Comparison of ENCODE assay signal across 34 cellular contexts in genomic region chr12:125336246-125336645, GRCh38.
"Had no signal": no experiment of that assay in that cellular context is flagged by ENCODE, and none has a peak within 500 bp of the region (broad histone marks: within the 10 kb centered on the region; RNA-seq: fewer than 3 reads in every experiment).

No MANE protein-coding gene starts in this region.

- H3K27me3 ChIP-seq: adrenal gland, ascending aorta, body of pancreas, brain microvascular endothelial cell, breast epithelium, cardiac muscle cell had no signal

- H3K36me3 ChIP-seq: adrenal gland, ascending aorta, brain microvascular endothelial cell, breast epithelium, cardiac muscle cell had no signal

- H3K9me3 ChIP-seq: adrenal gland, ascending aorta, body of pancreas, breast epithelium had no signal

- FAIRE-seq: astrocyte, bronchial epithelial cell had no signal

- ATAC-seq: activated naive CD4-positive, alpha-beta T cell treated with anti-CD3 and anti-CD28 coated beads, Interleukin-2, amount 50 U/mL, for 72 hours; activated naive CD8-positive, alpha-beta T cell treated with anti-CD3 and anti-CD28 coated beads, Interleukin-2, amount 50 U/mL, for 24 hours; activated T-cell treated with anti-CD3 and anti-CD28 coated beads, Interleukin-2, amount 50 U/mL, for 4 hours; activated T-cell treated with anti-CD3 and anti-CD28 coated beads, Interleukin-2, amount 50 U/mL, for 72 hours; activated T-helper 17 cell treated with anti-CD3 and anti-CD28 coated beads, Interleukin-2, amount 50 U/mL, for 72 hours; body of pancreas had no signal

- H3K27ac ChIP-seq: adrenal gland, ascending aorta, body of pancreas, brain microvascular endothelial cell, breast epithelium, cardiac muscle cell had no signal

- H3K4me3 ChIP-seq: adrenal gland, ascending aorta, body of pancreas, breast epithelium, cardiac muscle cell had no signal

- H3K4me1 ChIP-seq: ascending aorta had no signal

- DNase-seq: activated effector memory CD4-positive, alpha-beta T cell treated with anti-CD3 and anti-CD28 coated beads, Interleukin-2, amount 50 U/mL, for 16 hours; activated effector memory CD4-positive, alpha-beta T cell treated with Interleukin-2 at 50 U/mL for 16 hours; activated gamma-delta T cell; activated gamma-delta T cell treated with Interleukin-2 at 50 U/mL for 16 hours; activated naive CD4-positive, alpha-beta T cell; activated naive CD4-positive, alpha-beta T cell treated with anti-CD3 and anti-CD28 coated beads for 36 hours; activated naive CD4-positive, alpha-beta T cell treated with anti-CD3 and anti-CD28 coated beads, Interleukin-2, amount 10 ng/mL, durations not matched to agents 7 days and 5 days; activated naive CD4-positive, alpha-beta T cell treated with anti-CD3 and anti-CD28 coated beads, Interleukin-2, amount 50 U/mL, for 16 hours; activated naive CD4-positive, alpha-beta T cell treated with Interleukin-2 at 50 U/mL for 16 hours; activated naive CD8-positive, alpha-beta T cell treated with anti-CD3 and anti-CD28 coated beads for 36 hours; activated naive CD8-positive, alpha-beta T cell treated with anti-CD3 and anti-CD28 coated beads, Interleukin-2, amount 10 ng/mL, durations not matched to agents 7 days and 5 days; activated naive CD8-positive, alpha-beta T cell treated with anti-CD3 and anti-CD28 coated beads, Interleukin-2, amount 50 U/mL, for 24 hours; activated T-cell treated with anti-CD3 and anti-CD28 coated beads, Interleukin-2, amount 50 U/mL, for 1 hour; activated T-cell treated with anti-CD3 and anti-CD28 coated beads, Interleukin-2, amount 50 U/mL, for 24 hours; activated T-cell treated with anti-CD3 and anti-CD28 coated beads, Interleukin-2, amount 50 U/mL, for 4 hours; activated T-cell treated with anti-CD3 and anti-CD28 coated beads, Interleukin-2, amount 50 U/mL, for 48 hours; activated T-cell treated with anti-CD3 and anti-CD28 coated beads, Interleukin-2, amount 50 U/mL, for 72 hours; adrenal gland; amniotic stem cell; amygdala; anterior cingulate cortex; aorta; body of pancreas; brain microvascular endothelial cell; caudate nucleus; central memory CD4-positive, alpha-beta T cell; cerebellar nuclear complex had no signal
